ENCODE assay signal across 2 cellular contexts in the genomic region with DNA sequence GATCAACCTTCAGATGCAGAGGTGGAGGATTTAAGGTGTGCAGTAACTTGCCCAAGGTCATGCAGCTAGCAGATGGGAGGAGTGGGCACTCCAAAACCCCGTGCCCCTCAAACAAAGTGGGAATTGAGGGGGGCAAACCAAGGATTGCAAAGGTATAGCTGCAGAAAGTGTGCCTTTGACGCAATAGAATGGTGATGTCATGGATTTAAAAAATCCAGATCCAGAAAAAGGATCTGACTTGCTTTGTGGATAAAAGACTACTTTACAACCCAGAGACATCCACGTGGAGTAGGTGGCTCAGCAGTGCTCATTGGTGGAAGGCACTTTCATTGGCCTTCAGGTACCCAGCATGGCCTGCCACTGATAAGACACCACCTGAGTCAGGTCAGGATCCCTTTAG.
TF ChIP-seq lines count a peak whose summit lies in the region.

No MANE protein-coding gene starts in this region.

TF ChIP-seq in GM23338, 12 proteins besides CTCF, POLR2A, EP300 and RAD21 (continues in another document):
- TF ChIP-seq EZH2phosphoT487 (IDR thresholded peaks at IDR 0.05; ENCODE audit: unreplicated experiment), result no peak
- TF ChIP-seq STAT1 (IDR thresholded peaks at IDR 0.05; ENCODE audit: unreplicated experiment), result no peak
- TF ChIP-seq EZH2 (IDR thresholded peaks at IDR 0.05; ENCODE audit: low read depth, unreplicated experiment), result no peak
- TF ChIP-seq ZNF331 (CRISPR knock-in tag; IDR thresholded peaks at IDR 0.05; ENCODE audit: low read depth), result no peak
- TF ChIP-seq JUNB (IDR thresholded peaks at IDR 0.05; ENCODE audit: unreplicated experiment), result no peak
- TF ChIP-seq, protein P1, sequence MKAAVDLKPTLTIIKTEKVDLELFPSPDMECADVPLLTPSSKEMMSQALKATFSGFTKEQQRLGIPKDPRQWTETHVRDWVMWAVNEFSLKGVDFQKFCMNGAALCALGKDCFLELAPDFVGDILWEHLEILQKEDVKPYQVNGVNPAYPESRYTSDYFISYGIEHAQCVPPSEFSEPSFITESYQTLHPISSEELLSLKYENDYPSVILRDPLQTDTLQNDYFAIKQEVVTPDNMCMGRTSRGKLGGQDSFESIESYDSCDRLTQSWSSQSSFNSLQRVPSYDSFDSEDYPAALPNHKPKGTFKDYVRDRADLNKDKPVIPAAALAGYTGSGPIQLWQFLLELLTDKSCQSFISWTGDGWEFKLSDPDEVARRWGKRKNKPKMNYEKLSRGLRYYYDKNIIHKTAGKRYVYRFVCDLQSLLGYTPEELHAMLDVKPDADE (IDR thresholded peaks at IDR 0.05), result no peak
- no peak for TF ChIP-seq POLR2AphosphoS5 (IDR thresholded peaks at IDR 0.05; ENCODE audit: low read depth)
- TF ChIP-seq, protein P2, sequence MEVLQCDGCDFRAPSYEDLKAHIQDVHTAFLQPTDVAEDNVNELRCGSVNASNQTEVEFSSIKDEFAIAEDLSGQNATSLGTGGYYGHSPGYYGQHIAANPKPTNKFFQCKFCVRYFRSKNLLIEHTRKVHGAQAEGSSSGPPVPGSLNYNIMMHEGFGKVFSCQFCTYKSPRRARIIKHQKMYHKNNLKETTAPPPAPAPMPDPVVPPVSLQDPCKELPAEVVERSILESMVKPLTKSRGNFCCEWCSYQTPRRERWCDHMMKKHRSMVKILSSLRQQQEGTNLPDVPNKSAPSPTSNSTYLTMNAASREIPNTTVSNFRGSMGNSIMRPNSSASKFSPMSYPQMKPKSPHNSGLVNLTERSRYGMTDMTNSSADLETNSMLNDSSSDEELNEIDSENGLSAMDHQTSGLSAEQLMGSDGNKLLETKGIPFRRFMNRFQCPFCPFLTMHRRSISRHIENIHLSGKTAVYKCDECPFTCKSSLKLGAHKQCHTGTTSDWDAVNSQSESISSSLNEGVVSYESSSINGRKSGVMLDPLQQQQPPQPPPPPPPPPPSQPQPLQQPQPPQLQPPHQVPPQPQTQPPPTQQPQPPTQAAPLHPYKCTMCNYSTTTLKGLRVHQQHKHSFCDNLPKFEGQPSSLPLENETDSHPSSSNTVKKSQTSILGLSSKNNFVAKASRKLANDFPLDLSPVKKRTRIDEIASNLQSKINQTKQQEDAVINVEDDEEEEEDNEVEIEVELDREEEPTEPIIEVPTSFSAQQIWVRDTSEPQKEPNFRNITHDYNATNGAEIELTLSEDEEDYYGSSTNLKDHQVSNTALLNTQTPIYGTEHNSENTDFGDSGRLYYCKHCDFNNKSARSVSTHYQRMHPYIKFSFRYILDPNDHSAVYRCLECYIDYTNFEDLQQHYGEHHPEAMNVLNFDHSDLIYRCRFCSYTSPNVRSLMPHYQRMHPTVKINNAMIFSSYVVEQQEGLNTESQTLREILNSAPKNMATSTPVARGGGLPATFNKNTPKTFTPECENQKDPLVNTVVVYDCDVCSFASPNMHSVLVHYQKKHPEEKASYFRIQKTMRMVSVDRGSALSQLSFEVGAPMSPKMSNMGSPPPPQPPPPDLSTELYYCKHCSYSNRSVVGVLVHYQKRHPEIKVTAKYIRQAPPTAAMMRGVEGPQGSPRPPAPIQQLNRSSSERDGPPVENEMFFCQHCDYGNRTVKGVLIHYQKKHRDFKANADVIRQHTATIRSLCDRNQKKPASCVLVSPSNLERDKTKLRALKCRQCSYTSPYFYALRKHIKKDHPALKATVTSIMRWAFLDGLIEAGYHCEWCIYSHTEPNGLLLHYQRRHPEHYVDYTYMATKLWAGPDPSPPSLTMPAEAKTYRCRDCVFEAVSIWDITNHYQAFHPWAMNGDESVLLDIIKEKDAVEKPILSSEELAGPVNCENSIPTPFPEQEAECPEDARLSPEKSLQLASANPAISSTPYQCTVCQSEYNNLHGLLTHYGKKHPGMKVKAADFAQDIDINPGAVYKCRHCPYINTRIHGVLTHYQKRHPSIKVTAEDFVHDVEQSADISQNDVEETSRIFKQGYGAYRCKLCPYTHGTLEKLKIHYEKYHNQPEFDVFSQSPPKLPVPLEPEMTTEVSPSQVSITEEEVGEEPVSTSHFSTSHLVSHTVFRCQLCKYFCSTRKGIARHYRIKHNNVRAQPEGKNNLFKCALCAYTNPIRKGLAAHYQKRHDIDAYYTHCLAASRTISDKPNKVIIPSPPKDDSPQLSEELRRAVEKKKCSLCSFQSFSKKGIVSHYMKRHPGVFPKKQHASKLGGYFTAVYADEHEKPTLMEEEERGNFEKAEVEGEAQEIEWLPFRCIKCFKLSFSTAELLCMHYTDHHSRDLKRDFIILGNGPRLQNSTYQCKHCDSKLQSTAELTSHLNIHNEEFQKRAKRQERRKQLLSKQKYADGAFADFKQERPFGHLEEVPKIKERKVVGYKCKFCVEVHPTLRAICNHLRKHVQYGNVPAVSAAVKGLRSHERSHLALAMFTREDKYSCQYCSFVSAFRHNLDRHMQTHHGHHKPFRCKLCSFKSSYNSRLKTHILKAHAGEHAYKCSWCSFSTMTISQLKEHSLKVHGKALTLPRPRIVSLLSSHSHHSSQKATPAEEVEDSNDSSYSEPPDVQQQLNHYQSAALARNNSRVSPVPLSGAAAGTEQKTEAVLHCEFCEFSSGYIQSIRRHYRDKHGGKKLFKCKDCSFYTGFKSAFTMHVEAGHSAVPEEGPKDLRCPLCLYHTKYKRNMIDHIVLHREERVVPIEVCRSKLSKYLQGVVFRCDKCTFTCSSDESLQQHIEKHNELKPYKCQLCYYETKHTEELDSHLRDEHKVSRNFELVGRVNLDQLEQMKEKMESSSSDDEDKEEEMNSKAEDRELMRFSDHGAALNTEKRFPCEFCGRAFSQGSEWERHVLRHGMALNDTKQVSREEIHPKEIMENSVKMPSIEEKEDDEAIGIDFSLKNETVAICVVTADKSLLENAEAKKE (CRISPR knock-in tag; IDR thresholded peaks at IDR 0.05), result no peak
- TF ChIP-seq NANOG (IDR thresholded peaks at IDR 0.05; ENCODE audit: borderline replicate concordance), result no peak
- TF ChIP-seq, protein P3, sequence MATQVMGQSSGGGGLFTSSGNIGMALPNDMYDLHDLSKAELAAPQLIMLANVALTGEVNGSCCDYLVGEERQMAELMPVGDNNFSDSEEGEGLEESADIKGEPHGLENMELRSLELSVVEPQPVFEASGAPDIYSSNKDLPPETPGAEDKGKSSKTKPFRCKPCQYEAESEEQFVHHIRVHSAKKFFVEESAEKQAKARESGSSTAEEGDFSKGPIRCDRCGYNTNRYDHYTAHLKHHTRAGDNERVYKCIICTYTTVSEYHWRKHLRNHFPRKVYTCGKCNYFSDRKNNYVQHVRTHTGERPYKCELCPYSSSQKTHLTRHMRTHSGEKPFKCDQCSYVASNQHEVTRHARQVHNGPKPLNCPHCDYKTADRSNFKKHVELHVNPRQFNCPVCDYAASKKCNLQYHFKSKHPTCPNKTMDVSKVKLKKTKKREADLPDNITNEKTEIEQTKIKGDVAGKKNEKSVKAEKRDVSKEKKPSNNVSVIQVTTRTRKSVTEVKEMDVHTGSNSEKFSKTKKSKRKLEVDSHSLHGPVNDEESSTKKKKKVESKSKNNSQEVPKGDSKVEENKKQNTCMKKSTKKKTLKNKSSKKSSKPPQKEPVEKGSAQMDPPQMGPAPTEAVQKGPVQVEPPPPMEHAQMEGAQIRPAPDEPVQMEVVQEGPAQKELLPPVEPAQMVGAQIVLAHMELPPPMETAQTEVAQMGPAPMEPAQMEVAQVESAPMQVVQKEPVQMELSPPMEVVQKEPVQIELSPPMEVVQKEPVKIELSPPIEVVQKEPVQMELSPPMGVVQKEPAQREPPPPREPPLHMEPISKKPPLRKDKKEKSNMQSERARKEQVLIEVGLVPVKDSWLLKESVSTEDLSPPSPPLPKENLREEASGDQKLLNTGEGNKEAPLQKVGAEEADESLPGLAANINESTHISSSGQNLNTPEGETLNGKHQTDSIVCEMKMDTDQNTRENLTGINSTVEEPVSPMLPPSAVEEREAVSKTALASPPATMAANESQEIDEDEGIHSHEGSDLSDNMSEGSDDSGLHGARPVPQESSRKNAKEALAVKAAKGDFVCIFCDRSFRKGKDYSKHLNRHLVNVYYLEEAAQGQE (IDR thresholded peaks at IDR 0.05; ENCODE audit: unreplicated experiment), result no peak

TF ChIP-seq in SK-N-SH, 30 proteins besides CTCF, POLR2A, EP300 and RAD21:
- no peak for TF ChIP-seq JUND (IDR thresholded peaks at IDR 0.05)
TF ChIP-seq in SK-N-SH: peak in this region for 0.
